In the genomic region with DNA sequence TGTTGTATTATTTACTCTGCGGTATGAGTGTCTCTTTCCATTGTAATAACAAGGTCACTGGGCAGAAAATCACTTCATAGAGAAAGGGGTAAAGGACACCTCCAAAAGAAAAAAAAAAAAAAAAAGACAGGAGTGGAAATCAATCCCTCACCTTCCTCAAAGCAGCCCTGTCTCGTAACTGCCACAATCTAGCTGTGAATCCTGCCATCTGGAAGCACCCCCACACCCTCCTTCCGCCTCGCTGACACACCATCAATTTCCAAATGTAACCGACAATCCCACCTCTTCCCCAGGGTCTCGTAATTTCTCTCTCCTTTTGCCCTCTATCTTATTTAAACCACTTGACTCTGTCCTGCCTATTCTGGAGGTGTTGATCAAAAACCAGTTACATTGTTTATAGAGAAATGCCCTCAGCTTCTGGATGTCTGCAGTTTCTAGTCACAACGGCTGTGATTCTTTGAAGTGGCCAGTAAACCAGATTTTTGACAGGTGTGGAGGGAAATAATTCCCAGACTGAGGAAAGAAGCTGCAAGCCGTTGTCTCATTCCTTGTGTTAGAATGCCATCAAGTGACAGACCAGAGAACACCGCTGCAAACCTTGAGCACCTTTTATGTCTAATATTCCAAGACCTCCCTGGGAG, we compare ENCODE assay signal across 9 cellular contexts. TPM values are rescaled to one million over a fixed set of nuclear protein-coding genes. Genes with fewer than 3 reads are reported as not detected.
DNase-seq lines count a peak whose midpoint lies in the region; ATAC-seq, FAIRE-seq and TF ChIP-seq lines count a peak whose summit lies in the region.
"Had no signal": no experiment of that assay in that cellular context is flagged by ENCODE, and none has a peak within 500 bp of the region (broad histone marks: within the 10 kb centered on the region; RNA-seq: fewer than 3 reads in every experiment).

No MANE protein-coding gene starts in this region.

- no peak overlapping the region for H3K4me2 ChIP-seq in HepG2 (ENCODE audit: low read depth, low read length)

- H3K27me3 ChIP-seq in HepG2 (ENCODE audit: control insufficient read depth in 1 of 2, insufficient read depth in 2 of 2, low read length in 2 of 2) (peaks cover 0 to 22% of the 10 kb centered on the region in 2 experiments; a peak in 4 of 5 replicates), right lobe of liver (no peaks in the 10 kb centered on the region), endodermal cell (ENCODE audit: control insufficient read depth, insufficient read depth, low read length, poor library complexity, severe bottlenecking) (peaks cover 5% of the 10 kb centered on the region)

- H3K36me3 ChIP-seq in HepG2 (replicated peaks in 1 of 2; ENCODE audit: control insufficient read depth in 1 of 2, insufficient read depth in 2 of 2, low read length in 2 of 2): no peaks in the 10 kb centered on the region
- H3K36me3 ChIP-seq in right lobe of liver: no peaks in the 10 kb centered on the region
- no peaks in the 10 kb centered on the region for H3K36me3 ChIP-seq in endodermal cell (ENCODE audit: control insufficient read depth, insufficient read depth, low read length)

- DNase-seq in HepG2 (ENCODE audit: low spot score) (peak; percentile 9), right lobe of liver (no peak), NCI-H526 (lab: John Stamatoyannopoulos, UW) (peak; percentile 71 to 87), endodermal cell (peak; percentile 60), NCI-H510A treated with DMSO at 0.1 percent for 48 hours (lab: John Stamatoyannopoulos, UW) (no peak)
- DNase-seq in stimulated activated CD4-positive, alpha-beta T cell treated with anti-CD3 and anti-CD28 coated beads, Interleukin-4, amount 100 ng/mL, for 1 hour: no peak
- DNase-seq: naive B cell had no signal

- H3K27me3 Mint-ChIP-seq in endodermal cell (ENCODE audit: insufficient read depth): peaks cover 35% of the 10 kb centered on the region

- H3K4me1 ChIP-seq in HepG2 (ENCODE audit: insufficient read depth, low read length): no peaks in the 10 kb centered on the region
- no peaks in the 10 kb centered on the region for H3K4me1 ChIP-seq in right lobe of liver
- no peaks in the 10 kb centered on the region for H3K4me1 ChIP-seq in endodermal cell (ENCODE audit: control insufficient read depth, insufficient read depth, low read length)

- H3K9ac ChIP-seq in HepG2 (ENCODE audit: insufficient read depth, low read depth, low read length) (no peak overlapping the region), endodermal cell (ENCODE audit: extremely low read depth, low read length, poor library complexity, severe bottlenecking) (no peak overlapping the region)

- H3K27ac Mint-ChIP-seq in endodermal cell: no peak overlapping the region
- H3K27ac Mint-ChIP-seq: naive B cell had no signal

- no peak for TF ChIP-seq EP300 in HepG2 (IDR thresholded peaks at IDR 0.05; ENCODE audit: low read depth in 2 of 2, low read length in 2 of 2)
- TF ChIP-seq EP300 in HepG2 (CRISPR knock-in tag; IDR thresholded peaks at IDR 0.05; ENCODE audit: borderline replicate concordance): no peak

- H3K4me1 Mint-ChIP-seq in endodermal cell: peaks cover 14% of the 10 kb centered on the region
- H3K4me1 Mint-ChIP-seq: naive B cell had no signal

- H3K27ac ChIP-seq in HepG2 (ENCODE audit: extremely low read length, insufficient read depth, low read length) (no peak overlapping the region), right lobe of liver (no peak overlapping the region), endodermal cell (ENCODE audit: low read depth, low read length) (no peak overlapping the region)

- no peak for ATAC-seq in HepG2
- no peak for ATAC-seq in right lobe of liver
- ATAC-seq in GM18909 (IDR thresholded peaks at IDR 0.05; ENCODE audit: poor library complexity, unreplicated experiment): no peak
- ATAC-seq in HG02852 (IDR thresholded peaks at IDR 0.05; ENCODE audit: unreplicated experiment): no peak

- H4K20me1 ChIP-seq in HepG2 (ENCODE audit: insufficient read depth, low read length): no peaks in the 10 kb centered on the region

- CTCF ChIA-PET in HepG2 (lab: Yijun Ruan, JAX; ENCODE audit: low intra/inter-chr PET ratio, low total read pairs): no interaction called here

- no peak for FAIRE-seq in HepG2 (lab: Jason Lieb, UNC)

- intact Hi-C loops in HepG2 (cut with micrococcal nuclease; ENCODE audit: unreplicated experiment) (no loop called here), right lobe of liver (cut with DNase I) (no loop called here)

- POLR2A ChIA-PET in HepG2 (lab: Yijun Ruan, JAX): interaction anchor here (0.7 kb wide), 1 partner anchor 9 kb away, joined by 3 read pairs; a partner anchor contains a TSS

- no peaks in the 10 kb centered on the region for H3K9me3 Mint-ChIP-seq in endodermal cell
- H3K9me3 Mint-ChIP-seq: naive B cell had no signal

- no peak overlapping the region for H2AFZ ChIP-seq in HepG2 (ENCODE audit: low read length)

- no peaks in the 10 kb centered on the region for H3K79me2 ChIP-seq in HepG2 (ENCODE audit: insufficient read depth, low read length)

- BruUV-seq in HepG2 (replicated peaks; lab: Mats Ljungman, UMichigan): no TSS peak

- no peak for TF ChIP-seq RAD21 in HepG2 (CRISPR knock-in tag; IDR thresholded peaks at IDR 0.05)

- no peaks in the 10 kb centered on the region for H3K36me3 Mint-ChIP-seq in endodermal cell (ENCODE audit: low read depth)
- H3K36me3 Mint-ChIP-seq: naive B cell had no signal

- in situ Hi-C loops in HepG2 (cut with HindIII; ENCODE audit: extremely low pct_ligation_motif_present, low pct_unique_long_range_greater_than_20kb): no loop called here

- 18% methylated on average over 9 of the region's 9 CpGs for WGBS in HepG2 (ENCODE audit: low lambda C conversion rate)
- 23% methylated on average over 9 of the region's 9 CpGs for WGBS in right lobe of liver (ENCODE audit: insufficient coverage, low coverage, low lambda C conversion rate, missing lambda C conversion rate)
- WGBS in endodermal cell (ENCODE audit: insufficient coverage in 1 of 2, insufficient read length in 1 of 2), 2 experiments: 23 to 58% methylated on average over 5 to 9 of the region's 9 CpGs

- TF ChIP-seq CTCF in HepG2 (CRISPR knock-in tag; IDR thresholded peaks at IDR 0.05): peak; percentile 34
- TF ChIP-seq CTCF in right lobe of liver (IDR thresholded peaks at IDR 0.05): no peak
- peak; percentile 78 for TF ChIP-seq CTCF in endodermal cell (conservative IDR thresholded peaks at IDR 0.05)

- no peaks in the 10 kb centered on the region for H3K9me3 ChIP-seq in HepG2 (ENCODE audit: low read length)
- no peaks in the 10 kb centered on the region for H3K9me3 ChIP-seq in right lobe of liver
- no peaks in the 10 kb centered on the region for H3K9me3 ChIP-seq in endodermal cell (ENCODE audit: control insufficient read depth, low read length)

- H3K4me3 ChIP-seq in HepG2 (replicated peaks in 1 of 3; ENCODE audit: insufficient read depth in 1 of 3, low read depth in 2 of 3, low read length in 3 of 3): no peak overlapping the region
- no peak overlapping the region for H3K4me3 ChIP-seq in right lobe of liver
- no peak overlapping the region for H3K4me3 ChIP-seq in endodermal cell (ENCODE audit: low read length)

- H3K4me3 Mint-ChIP-seq in endodermal cell: no peak overlapping the region
- H3K4me3 Mint-ChIP-seq: naive B cell had no signal

- TF ChIP-seq POLR2A in HepG2 (IDR thresholded peaks at IDR 0.05; ENCODE audit: insufficient read depth in 1 of 2, low read depth in 2 of 2, low read length in 2 of 2) (no peak), right lobe of liver (IDR thresholded peaks at IDR 0.05) (no peak)

TF ChIP-seq in HepG2, 621 proteins besides CTCF, POLR2A, EP300 and RAD21:
- TF ChIP-seq STAG1 (CRISPR knock-in tag; IDR thresholded peaks at IDR 0.05): peak; percentile 35
- no peak for TF ChIP-seq HNRNPK (IDR thresholded peaks at IDR 0.05; ENCODE audit: low read depth, low read length, poor library complexity, severe bottlenecking)
- TF ChIP-seq YY1 (IDR thresholded peaks at IDR 0.05; ENCODE audit: insufficient read depth, insufficient replicate concordance, low read depth, low read length): no peak
- TF ChIP-seq, protein P1, sequence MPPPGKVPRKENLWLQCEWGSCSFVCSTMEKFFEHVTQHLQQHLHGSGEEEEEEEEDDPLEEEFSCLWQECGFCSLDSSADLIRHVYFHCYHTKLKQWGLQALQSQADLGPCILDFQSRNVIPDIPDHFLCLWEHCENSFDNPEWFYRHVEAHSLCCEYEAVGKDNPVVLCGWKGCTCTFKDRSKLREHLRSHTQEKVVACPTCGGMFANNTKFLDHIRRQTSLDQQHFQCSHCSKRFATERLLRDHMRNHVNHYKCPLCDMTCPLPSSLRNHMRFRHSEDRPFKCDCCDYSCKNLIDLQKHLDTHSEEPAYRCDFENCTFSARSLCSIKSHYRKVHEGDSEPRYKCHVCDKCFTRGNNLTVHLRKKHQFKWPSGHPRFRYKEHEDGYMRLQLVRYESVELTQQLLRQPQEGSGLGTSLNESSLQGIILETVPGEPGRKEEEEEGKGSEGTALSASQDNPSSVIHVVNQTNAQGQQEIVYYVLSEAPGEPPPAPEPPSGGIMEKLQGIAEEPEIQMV (CRISPR knock-in tag; IDR thresholded peaks at IDR 0.05; ENCODE audit: low read depth): no peak

RNA-seq across cellular contexts. Expression of a gene that starts 9.1 kb away (rescaled TPM):
- 84.0 and 120 TPM in 2 replicates for total RNA-seq in HepG2 (2016; rRNA removed; fragmentation: Illumina TruSeq; extraction: Trizol)
- total RNA-seq in HepG2 (2016; cell fraction: cytosol; rRNA removed; fragmentation: Illumina TruSeq; extraction: Trizol; ENCODE audit: low read depth): 26.0 and 27.8 TPM in 2 replicates
- 84.6 and 128 TPM in 2 replicates for total RNA-seq in HepG2 (2016; cell fraction: insoluble cytoplasmic fraction; rRNA removed; fragmentation: Illumina TruSeq; extraction: Trizol)
- total RNA-seq in HepG2 (2016; cell fraction: membrane; rRNA removed; fragmentation: Illumina TruSeq; extraction: Trizol): 37.0 and 39.3 TPM in 2 replicates
- 39.0 and 42.5 TPM in 2 replicates for total RNA-seq in HepG2 (2016; cell fraction: nucleus; rRNA removed; fragmentation: Illumina TruSeq; extraction: Trizol)
- 29.4 and 32.2 TPM in 2 replicates for polyA plus RNA-seq in HepG2 (2011; rRNA removed)
- polyA plus RNA-seq in HepG2 (2011; cell fraction: cytosol; rRNA removed): 22.5 and 24.9 TPM in 2 replicates
- 46.3 and 51.2 TPM in 2 replicates for polyA plus RNA-seq in HepG2 (2011; cell fraction: nucleus; rRNA removed)
- polyA plus RNA-seq in HepG2 (2012): 24.1 and 24.4 TPM in 2 replicates
- 25.5 and 26.4 TPM in 2 replicates for polyA plus RNA-seq in HepG2 (2016; cell fraction: cytosol; fragmentation: Illumina TruSeq; extraction: Trizol; ENCODE audit: low read depth)
- 117 and 122 TPM in 2 replicates for polyA plus RNA-seq in HepG2 (2016; cell fraction: insoluble cytoplasmic fraction; fragmentation: Illumina TruSeq; extraction: Trizol; ENCODE audit: low read depth)
- polyA plus RNA-seq in HepG2 (2016; cell fraction: membrane; fragmentation: Illumina TruSeq; extraction: Trizol; ENCODE audit: low read depth): 29.0 and 32.5 TPM in 2 replicates
- polyA plus RNA-seq in HepG2 (2016; cell fraction: nucleus; fragmentation: Illumina TruSeq; extraction: Trizol; ENCODE audit: insufficient read depth, low read depth): 58.8 and 67.0 TPM in 2 replicates
- polyA minus RNA-seq in HepG2 (2011; rRNA and poly(A)+ RNA removed; ENCODE audit: low replicate concordance): 23.6 and 67.1 TPM in 2 replicates
- polyA minus RNA-seq in HepG2 (2011; cell fraction: cytosol; rRNA and poly(A)+ RNA removed): 16.8 and 23.0 TPM in 2 replicates
- polyA minus RNA-seq in HepG2 (2011; cell fraction: nucleus; rRNA and poly(A)+ RNA removed): 45.1 and 53.7 TPM in 2 replicates
- total RNA-seq in right lobe of liver: 10 to 100 TPM; 28.5 to 58.5 (median 34.8) TPM
- total RNA-seq in endodermal cell: 10 to 100 TPM; 58.2 to 59.7 TPM
- polyA plus RNA-seq in endodermal cell (2013, experiment 1 of 2): 66.2 TPM
- polyA plus RNA-seq in endodermal cell (2013, experiment 2 of 2): 59.5 TPM

Comparison
In these comparisons a context has a peak if more than half of its experiments do, and no peak if none do; other contexts are left out.
1. DNase-seq: peak in HepG2 (single experiment), NCI-H526 (2 of 2) and endodermal cell (single experiment); none in right lobe of liver (0 of 3), stimulated activated CD4-positive, alpha-beta T cell treated with anti-CD3 and anti-CD28 coated beads, Interleukin-4, amount 100 ng/mL, for 1 hour (single experiment) and NCI-H510A treated with DMSO at 0.1 percent for 48 hours (single experiment).
2. CTCF ChIP-seq: peak in HepG2 (single experiment) and endodermal cell (single experiment); none in right lobe of liver (0 of 4).